Comparison of ENCODE assay signal across 1 cellular context in the genomic region with DNA sequence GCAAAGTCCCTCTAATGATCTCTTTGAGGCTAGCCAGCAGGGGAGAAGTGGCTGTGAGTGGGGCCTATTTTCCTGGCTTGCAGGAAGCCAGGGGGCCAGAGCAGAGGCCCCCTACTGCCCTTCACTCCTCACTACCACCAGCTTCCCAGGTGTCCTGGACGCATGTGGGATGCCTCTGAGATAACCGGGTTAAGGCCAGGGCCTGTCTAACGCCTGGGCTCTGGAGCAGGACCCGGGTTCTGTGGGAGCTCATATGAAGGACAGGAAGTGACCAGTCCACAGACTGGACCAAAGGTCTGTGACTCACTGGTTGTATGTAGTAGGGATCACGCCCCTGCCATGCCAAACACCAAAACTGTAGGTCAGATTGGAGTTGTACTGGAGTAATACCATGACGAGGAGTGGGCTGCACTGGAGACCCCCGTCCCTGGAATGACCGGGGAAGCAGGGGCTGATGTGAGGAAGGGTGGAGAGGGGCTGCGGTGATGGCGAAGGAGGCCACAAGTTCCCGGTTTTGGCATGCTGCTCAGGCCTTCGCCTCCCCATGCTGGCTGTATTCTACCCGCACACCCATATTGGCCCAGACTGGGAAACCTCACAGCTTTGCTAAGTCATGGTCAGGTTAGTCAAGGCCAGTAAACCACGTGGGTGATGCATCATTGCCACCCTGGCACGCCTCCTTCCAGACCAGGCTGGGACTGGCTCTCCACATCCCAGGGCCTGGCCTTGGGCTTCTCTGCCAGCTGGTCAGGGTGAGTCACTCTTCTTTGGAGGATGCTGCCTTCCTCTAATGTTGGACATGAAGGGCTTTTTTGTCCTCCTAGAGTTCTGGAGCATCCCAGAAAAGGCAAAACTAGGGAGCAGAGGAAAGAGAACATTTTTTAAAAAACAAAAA.
TF ChIP-seq lines count a peak whose summit lies in the region.

No MANE protein-coding gene starts in this region.

TF ChIP-seq in HepG2, 621 proteins besides CTCF, POLR2A, EP300 and RAD21 (continued from another document and continues in another):
- TF ChIP-seq, protein P1, sequence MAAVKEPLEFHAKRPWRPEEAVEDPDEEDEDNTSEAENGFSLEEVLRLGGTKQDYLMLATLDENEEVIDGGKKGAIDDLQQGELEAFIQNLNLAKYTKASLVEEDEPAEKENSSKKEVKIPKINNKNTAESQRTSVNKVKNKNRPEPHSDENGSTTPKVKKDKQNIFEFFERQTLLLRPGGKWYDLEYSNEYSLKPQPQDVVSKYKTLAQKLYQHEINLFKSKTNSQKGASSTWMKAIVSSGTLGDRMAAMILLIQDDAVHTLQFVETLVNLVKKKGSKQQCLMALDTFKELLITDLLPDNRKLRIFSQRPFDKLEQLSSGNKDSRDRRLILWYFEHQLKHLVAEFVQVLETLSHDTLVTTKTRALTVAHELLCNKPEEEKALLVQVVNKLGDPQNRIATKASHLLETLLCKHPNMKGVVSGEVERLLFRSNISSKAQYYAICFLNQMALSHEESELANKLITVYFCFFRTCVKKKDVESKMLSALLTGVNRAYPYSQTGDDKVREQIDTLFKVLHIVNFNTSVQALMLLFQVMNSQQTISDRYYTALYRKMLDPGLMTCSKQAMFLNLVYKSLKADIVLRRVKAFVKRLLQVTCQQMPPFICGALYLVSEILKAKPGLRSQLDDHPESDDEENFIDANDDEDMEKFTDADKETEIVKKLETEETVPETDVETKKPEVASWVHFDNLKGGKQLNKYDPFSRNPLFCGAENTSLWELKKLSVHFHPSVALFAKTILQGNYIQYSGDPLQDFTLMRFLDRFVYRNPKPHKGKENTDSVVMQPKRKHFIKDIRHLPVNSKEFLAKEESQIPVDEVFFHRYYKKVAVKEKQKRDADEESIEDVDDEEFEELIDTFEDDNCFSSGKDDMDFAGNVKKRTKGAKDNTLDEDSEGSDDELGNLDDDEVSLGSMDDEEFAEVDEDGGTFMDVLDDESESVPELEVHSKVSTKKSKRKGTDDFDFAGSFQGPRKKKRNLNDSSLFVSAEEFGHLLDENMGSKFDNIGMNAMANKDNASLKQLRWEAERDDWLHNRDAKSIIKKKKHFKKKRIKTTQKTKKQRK (IDR thresholded peaks at IDR 0.05; ENCODE audit: low read length), result no peak
- TF ChIP-seq, protein P2, sequence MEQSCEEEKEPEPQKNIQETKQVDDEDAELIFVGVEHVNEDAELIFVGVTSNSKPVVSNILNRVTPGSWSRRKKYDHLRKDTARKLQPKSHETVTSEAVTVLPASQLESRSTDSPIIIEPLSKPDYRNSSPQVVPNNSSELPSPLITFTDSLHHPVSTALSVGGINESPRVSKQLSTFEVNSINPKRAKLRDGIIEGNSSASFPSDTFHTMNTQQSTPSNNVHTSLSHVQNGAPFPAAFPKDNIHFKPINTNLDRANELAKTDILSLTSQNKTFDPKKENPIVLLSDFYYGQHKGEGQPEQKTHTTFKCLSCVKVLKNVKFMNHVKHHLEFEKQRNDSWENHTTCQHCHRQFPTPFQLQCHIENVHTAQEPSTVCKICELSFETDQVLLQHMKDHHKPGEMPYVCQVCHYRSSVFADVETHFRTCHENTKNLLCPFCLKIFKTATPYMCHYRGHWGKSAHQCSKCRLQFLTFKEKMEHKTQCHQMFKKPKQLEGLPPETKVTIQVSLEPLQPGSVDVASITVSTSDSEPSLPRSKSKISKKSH (CRISPR knock-in tag; IDR thresholded peaks at IDR 0.05; ENCODE audit: borderline replicate concordance), result peak; percentile 27; the same call in 1 of the 2 replicates
- TF ChIP-seq MTA1 (CRISPR knock-in tag; IDR thresholded peaks at IDR 0.05; ENCODE audit: borderline replicate concordance) (0 out of 2 replicates have a peak, but pooled peaks have one; percentile 21), HNRNPL (IDR thresholded peaks at IDR 0.05; ENCODE audit: low read depth, low read length) (peak; percentile 14; the same call in 1 of the 2 replicates), ZSCAN30 (CRISPR knock-in tag; IDR thresholded peaks at IDR 0.05) (no peak), ZIK1 (CRISPR knock-in tag; IDR thresholded peaks at IDR 0.05; ENCODE audit: borderline replicate concordance, low read depth) (no peak), BRCA1 (CRISPR knock-in tag; IDR thresholded peaks at IDR 0.05) (no peak), ZNF121 (CRISPR knock-in tag; IDR thresholded peaks at IDR 0.05) (no peak), PCBP2 (optimal IDR thresholded peaks at IDR 0.05; ENCODE audit: low read depth, low read length, poor library complexity, severe bottlenecking) (no peak), KDM5A (IDR thresholded peaks at IDR 0.05; ENCODE audit: borderline replicate concordance, low read length) (no peak), ZNF749 (CRISPR knock-in tag; IDR thresholded peaks at IDR 0.05; ENCODE audit: borderline replicate concordance) (no peak), ZNF703 (CRISPR knock-in tag; IDR thresholded peaks at IDR 0.05; ENCODE audit: borderline replicate concordance) (no peak), ZNF20 (CRISPR knock-in tag; IDR thresholded peaks at IDR 0.05) (no peak), ZNF549 (CRISPR knock-in tag; IDR thresholded peaks at IDR 0.05) (no peak), ZSCAN25 (CRISPR knock-in tag; IDR thresholded peaks at IDR 0.05) (no peak), SSRP1 (CRISPR knock-in tag; IDR thresholded peaks at IDR 0.05) (no peak), ZFP41 (CRISPR knock-in tag; IDR thresholded peaks at IDR 0.05; ENCODE audit: borderline replicate concordance) (no peak), MAZ (IDR thresholded peaks at IDR 0.05; ENCODE audit: borderline replicate concordance, low read depth, low read length) (no peak), MAZ (CRISPR knock-in tag; IDR thresholded peaks at IDR 0.05; ENCODE audit: low read depth) (no peak), SP4 (CRISPR knock-in tag; IDR thresholded peaks at IDR 0.05) (no peak), ZNF775 (CRISPR knock-in tag; IDR thresholded peaks at IDR 0.05; ENCODE audit: borderline replicate concordance) (no peak), SAP130 (CRISPR knock-in tag; IDR thresholded peaks at IDR 0.05; ENCODE audit: low read depth) (peak; percentile 72), ZNF776 (CRISPR knock-in tag; IDR thresholded peaks at IDR 0.05) (0 out of 2 replicates have a peak, but pooled peaks have one; percentile 57), NFKBIZ (CRISPR knock-in tag; IDR thresholded peaks at IDR 0.05) (no peak), ZNF577 (CRISPR knock-in tag; IDR thresholded peaks at IDR 0.05; ENCODE audit: borderline replicate concordance, low read depth) (no peak), SATB2 (CRISPR knock-in tag; IDR thresholded peaks at IDR 0.05) (no peak), ZNF232 (CRISPR knock-in tag; IDR thresholded peaks at IDR 0.05; ENCODE audit: borderline replicate concordance) (no peak), ZNF292 (CRISPR knock-in tag; IDR thresholded peaks at IDR 0.05; ENCODE audit: borderline replicate concordance, low read depth) (no peak), PHB2 (IDR thresholded peaks at IDR 0.05; ENCODE audit: partially characterized antibody) (no peak), XBP1 (CRISPR knock-in tag; IDR thresholded peaks at IDR 0.05) (no peak), ZNF550 (CRISPR knock-in tag; IDR thresholded peaks at IDR 0.05; ENCODE audit: borderline replicate concordance) (0 out of 2 replicates have a peak, but pooled peaks have one; percentile 40), ZNF572 (CRISPR knock-in tag; IDR thresholded peaks at IDR 0.05) (no peak), ZNF230 (CRISPR knock-in tag; IDR thresholded peaks at IDR 0.05) (no peak), FOXP1 (IDR thresholded peaks at IDR 0.05) (no peak), FOXP1 (CRISPR knock-in tag; IDR thresholded peaks at IDR 0.05) (no peak), ZNF441 (CRISPR knock-in tag; IDR thresholded peaks at IDR 0.05; ENCODE audit: borderline replicate concordance) (no peak)
- TF ChIP-seq, protein P3, sequence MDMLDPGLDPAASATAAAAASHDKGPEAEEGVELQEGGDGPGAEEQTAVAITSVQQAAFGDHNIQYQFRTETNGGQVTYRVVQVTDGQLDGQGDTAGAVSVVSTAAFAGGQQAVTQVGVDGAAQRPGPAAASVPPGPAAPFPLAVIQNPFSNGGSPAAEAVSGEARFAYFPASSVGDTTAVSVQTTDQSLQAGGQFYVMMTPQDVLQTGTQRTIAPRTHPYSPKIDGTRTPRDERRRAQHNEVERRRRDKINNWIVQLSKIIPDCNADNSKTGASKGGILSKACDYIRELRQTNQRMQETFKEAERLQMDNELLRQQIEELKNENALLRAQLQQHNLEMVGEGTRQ (IDR thresholded peaks at IDR 0.05; ENCODE audit: low read depth, low read length), result peak; percentile 61
- TF ChIP-seq, protein P3 (CRISPR knock-in tag; IDR thresholded peaks at IDR 0.05; ENCODE audit: borderline replicate concordance), result no peak
- TF ChIP-seq, protein P4, sequence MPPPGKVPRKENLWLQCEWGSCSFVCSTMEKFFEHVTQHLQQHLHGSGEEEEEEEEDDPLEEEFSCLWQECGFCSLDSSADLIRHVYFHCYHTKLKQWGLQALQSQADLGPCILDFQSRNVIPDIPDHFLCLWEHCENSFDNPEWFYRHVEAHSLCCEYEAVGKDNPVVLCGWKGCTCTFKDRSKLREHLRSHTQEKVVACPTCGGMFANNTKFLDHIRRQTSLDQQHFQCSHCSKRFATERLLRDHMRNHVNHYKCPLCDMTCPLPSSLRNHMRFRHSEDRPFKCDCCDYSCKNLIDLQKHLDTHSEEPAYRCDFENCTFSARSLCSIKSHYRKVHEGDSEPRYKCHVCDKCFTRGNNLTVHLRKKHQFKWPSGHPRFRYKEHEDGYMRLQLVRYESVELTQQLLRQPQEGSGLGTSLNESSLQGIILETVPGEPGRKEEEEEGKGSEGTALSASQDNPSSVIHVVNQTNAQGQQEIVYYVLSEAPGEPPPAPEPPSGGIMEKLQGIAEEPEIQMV (CRISPR knock-in tag; IDR thresholded peaks at IDR 0.05; ENCODE audit: low read depth), result no peak
- TF ChIP-seq, protein P5, sequence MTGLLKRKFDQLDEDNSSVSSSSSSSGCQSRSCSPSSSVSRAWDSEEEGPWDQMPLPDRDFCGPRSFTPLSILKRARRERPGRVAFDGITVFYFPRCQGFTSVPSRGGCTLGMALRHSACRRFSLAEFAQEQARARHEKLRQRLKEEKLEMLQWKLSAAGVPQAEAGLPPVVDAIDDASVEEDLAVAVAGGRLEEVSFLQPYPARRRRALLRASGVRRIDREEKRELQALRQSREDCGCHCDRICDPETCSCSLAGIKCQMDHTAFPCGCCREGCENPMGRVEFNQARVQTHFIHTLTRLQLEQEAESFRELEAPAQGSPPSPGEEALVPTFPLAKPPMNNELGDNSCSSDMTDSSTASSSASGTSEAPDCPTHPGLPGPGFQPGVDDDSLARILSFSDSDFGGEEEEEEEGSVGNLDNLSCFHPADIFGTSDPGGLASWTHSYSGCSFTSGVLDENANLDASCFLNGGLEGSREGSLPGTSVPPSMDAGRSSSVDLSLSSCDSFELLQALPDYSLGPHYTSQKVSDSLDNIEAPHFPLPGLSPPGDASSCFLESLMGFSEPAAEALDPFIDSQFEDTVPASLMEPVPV (CRISPR knock-in tag; IDR thresholded peaks at IDR 0.05), result no peak
- TF ChIP-seq, protein P6, sequence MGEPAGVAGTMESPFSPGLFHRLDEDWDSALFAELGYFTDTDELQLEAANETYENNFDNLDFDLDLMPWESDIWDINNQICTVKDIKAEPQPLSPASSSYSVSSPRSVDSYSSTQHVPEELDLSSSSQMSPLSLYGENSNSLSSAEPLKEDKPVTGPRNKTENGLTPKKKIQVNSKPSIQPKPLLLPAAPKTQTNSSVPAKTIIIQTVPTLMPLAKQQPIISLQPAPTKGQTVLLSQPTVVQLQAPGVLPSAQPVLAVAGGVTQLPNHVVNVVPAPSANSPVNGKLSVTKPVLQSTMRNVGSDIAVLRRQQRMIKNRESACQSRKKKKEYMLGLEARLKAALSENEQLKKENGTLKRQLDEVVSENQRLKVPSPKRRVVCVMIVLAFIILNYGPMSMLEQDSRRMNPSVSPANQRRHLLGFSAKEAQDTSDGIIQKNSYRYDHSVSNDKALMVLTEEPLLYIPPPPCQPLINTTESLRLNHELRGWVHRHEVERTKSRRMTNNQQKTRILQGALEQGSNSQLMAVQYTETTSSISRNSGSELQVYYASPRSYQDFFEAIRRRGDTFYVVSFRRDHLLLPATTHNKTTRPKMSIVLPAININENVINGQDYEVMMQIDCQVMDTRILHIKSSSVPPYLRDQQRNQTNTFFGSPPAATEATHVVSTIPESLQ (CRISPR knock-in tag; conservative IDR thresholded peaks at IDR 0.05), result no peak
- TF ChIP-seq, protein P7, sequence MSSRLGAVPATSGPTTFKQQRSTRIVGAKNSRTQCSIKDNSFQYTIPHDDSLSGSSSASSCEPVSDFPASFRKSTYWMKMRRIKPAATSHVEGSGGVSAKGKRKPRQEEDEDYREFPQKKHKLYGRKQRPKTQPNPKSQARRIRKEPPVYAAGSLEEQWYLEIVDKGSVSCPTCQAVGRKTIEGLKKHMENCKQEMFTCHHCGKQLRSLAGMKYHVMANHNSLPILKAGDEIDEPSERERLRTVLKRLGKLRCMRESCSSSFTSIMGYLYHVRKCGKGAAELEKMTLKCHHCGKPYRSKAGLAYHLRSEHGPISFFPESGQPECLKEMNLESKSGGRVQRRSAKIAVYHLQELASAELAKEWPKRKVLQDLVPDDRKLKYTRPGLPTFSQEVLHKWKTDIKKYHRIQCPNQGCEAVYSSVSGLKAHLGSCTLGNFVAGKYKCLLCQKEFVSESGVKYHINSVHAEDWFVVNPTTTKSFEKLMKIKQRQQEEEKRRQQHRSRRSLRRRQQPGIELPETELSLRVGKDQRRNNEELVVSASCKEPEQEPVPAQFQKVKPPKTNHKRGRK (CRISPR knock-in tag; IDR thresholded peaks at IDR 0.05), result no peak
- TF ChIP-seq, protein P8, sequence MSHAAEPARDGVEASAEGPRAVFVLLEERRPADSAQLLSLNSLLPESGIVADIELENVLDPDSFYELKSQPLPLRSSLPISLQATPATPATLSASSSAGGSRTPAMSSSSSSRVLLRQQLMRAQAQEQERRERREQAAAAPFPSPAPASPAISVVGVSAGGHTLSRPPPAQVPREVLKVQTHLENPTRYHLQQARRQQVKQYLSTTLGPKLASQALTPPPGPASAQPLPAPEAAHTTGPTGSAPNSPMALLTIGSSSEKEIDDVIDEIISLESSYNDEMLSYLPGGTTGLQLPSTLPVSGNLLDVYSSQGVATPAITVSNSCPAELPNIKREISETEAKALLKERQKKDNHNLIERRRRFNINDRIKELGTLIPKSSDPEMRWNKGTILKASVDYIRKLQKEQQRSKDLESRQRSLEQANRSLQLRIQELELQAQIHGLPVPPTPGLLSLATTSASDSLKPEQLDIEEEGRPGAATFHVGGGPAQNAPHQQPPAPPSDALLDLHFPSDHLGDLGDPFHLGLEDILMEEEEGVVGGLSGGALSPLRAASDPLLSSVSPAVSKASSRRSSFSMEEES (CRISPR knock-in tag; IDR thresholded peaks at IDR 0.05), result no peak; the same call in 1 of the 2 replicates
- TF ChIP-seq, protein P9, sequence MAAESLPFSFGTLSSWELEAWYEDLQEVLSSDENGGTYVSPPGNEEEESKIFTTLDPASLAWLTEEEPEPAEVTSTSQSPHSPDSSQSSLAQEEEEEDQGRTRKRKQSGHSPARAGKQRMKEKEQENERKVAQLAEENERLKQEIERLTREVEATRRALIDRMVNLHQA (CRISPR knock-in tag; IDR thresholded peaks at IDR 0.05), result no peak
